Comparison of ENCODE assay signal across 13 cellular contexts in genomic region chr6:42410861-42411260, GRCh38.
"Had no signal": no experiment of that assay in that cellular context is flagged by ENCODE, and none has a peak within 500 bp of the region (broad histone marks: within the 10 kb centered on the region; RNA-seq: fewer than 3 reads in every experiment).

No MANE protein-coding gene starts in this region.

- H3K4me3 Mint-ChIP-seq: activated CD4-positive, alpha-beta T cell treated with anti-CD3 and anti-CD28 coated beads, Interleukin-2, amount 10 ng/mL, durations not matched to agents 7 days and 5 days; T-helper 1 cell treated with Interleukin-12 subunit alpha and Interleukin-12 subunit beta and Interleukin-4 antibody, amounts not matched to agents 30 μg/mL and 1 μg/mL, for 36 hours had no signal

- ATAC-seq: gastroesophageal sphincter, SK-N-SH treated with all-trans-retinoic acid at 6 μM for 48 hours had no signal

- DNase-seq: activated CD4-positive, alpha-beta T cell treated with anti-CD3 and anti-CD28 coated beads, Interleukin-2, amount 10 ng/mL, durations not matched to agents 7 days and 5 days; activated CD4-positive, CD25-positive, alpha-beta regulatory T cell; activated naive CD4-positive, alpha-beta T cell; adrenal gland; central memory CD4-positive, alpha-beta T cell; cortex of kidney; effector memory CD4-positive, alpha-beta T cell; right cardiac atrium; small intestine; transverse colon had no signal

- H3K9me3 ChIP-seq: adrenal gland, gastroesophageal sphincter, transverse colon had no signal

- H3K27me3 ChIP-seq: adrenal gland, gastroesophageal sphincter, transverse colon had no signal

- H3K27me3 Mint-ChIP-seq: activated CD4-positive, alpha-beta T cell treated with anti-CD3 and anti-CD28 coated beads, Interleukin-2, amount 10 ng/mL, durations not matched to agents 7 days and 5 days had no signal

- H3K4me3 ChIP-seq: adrenal gland, gastroesophageal sphincter, transverse colon had no signal

- H3K36me3 ChIP-seq: adrenal gland, gastroesophageal sphincter, transverse colon had no signal

- H3K27ac Mint-ChIP-seq: activated CD4-positive, alpha-beta T cell treated with anti-CD3 and anti-CD28 coated beads, Interleukin-2, amount 10 ng/mL, durations not matched to agents 7 days and 5 days; T-helper 1 cell treated with Interleukin-12 subunit alpha and Interleukin-12 subunit beta and Interleukin-4 antibody, amounts not matched to agents 30 μg/mL and 1 μg/mL, for 36 hours had no signal

- H3K27ac ChIP-seq: adrenal gland, gastroesophageal sphincter, transverse colon had no signal

- H3K9me3 Mint-ChIP-seq: activated CD4-positive, alpha-beta T cell treated with anti-CD3 and anti-CD28 coated beads, Interleukin-2, amount 10 ng/mL, durations not matched to agents 7 days and 5 days; T-helper 1 cell treated with Interleukin-12 subunit alpha and Interleukin-12 subunit beta and Interleukin-4 antibody, amounts not matched to agents 30 μg/mL and 1 μg/mL, for 36 hours had no signal
